10 cellular contexts compared by ENCODE assay signal in the genomic region with DNA sequence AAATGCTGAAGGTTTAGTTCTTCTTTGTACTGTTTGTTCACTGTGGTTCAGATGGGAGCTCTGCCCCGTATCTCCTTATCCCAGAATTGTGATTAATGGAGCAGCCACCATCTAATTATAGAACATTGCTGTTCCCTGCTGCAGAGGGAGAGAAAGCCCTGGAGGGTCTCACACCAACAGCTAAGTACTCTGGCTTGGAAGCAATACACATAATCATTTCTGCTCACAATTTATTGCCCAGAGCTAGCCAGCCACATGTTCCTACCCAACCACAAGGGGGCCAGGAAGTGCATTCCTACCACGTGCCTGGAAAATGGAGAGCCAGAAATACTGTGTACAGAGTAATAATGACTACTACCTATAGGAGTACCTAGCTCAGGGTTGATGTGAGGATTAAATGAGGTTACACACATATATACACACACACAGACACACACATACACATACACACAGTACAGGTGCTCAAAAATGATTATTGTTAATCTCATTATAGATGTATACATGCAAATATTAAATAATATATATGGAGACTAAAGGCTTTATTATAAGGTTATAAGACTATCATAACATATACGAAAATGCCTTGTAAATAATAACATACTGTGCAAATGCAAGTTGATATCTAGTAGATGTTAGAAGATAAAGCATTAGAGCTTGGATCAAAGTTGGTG. TPM values are rescaled to one million over a fixed set of nuclear protein-coding genes. Genes with fewer than 3 reads are reported as not detected.
DNase-seq lines count a peak whose midpoint lies in the region; ATAC-seq and TF ChIP-seq lines count a peak whose summit lies in the region.
"Had no signal": no experiment of that assay in that cellular context is flagged by ENCODE, and none has a peak within 500 bp of the region (broad histone marks: within the 10 kb centered on the region; RNA-seq: fewer than 3 reads in every experiment).

No MANE protein-coding gene starts in this region.

- H3K36me3 Mint-ChIP-seq in glutamatergic neuron (ENCODE audit: unreplicated experiment): no peaks in the 10 kb centered on the region
- H3K36me3 Mint-ChIP-seq in naive thymus-derived CD8-positive, alpha-beta T cell: no peaks in the 10 kb centered on the region

- no peaks in the 10 kb centered on the region for H3K27me3 Mint-ChIP-seq in glutamatergic neuron (ENCODE audit: unreplicated experiment)
- peaks cover 19 to 38% (median 25%) of the 10 kb centered on the region in 5 donors for H3K27me3 Mint-ChIP-seq in naive thymus-derived CD8-positive, alpha-beta T cell

- peak; percentile 43 for DNase-seq in NCI-H748 (lab: John Stamatoyannopoulos, UW; ENCODE audit: unreplicated experiment)
- DNase-seq in NCI-H748 treated with DMSO at 0.1 percent for 48 hours (lab: John Stamatoyannopoulos, UW): no peak
- peak; percentile 44 for DNase-seq in SK-N-DZ (ENCODE audit: low spot score)
- peak; percentile 37 for DNase-seq in glutamatergic neuron
- no peak for DNase-seq in thoracic aorta (ENCODE audit: low spot score)
- DNase-seq in naive thymus-derived CD8-positive, alpha-beta T cell: no peak
- no peak for DNase-seq in tibial artery
- DNase-seq: gastrocnemius medialis had no signal

- H3K4me3 Mint-ChIP-seq in glutamatergic neuron (ENCODE audit: unreplicated experiment): no peak overlapping the region
- no peak overlapping the region for H3K4me3 Mint-ChIP-seq in naive thymus-derived CD8-positive, alpha-beta T cell

- H3K27ac Mint-ChIP-seq in glutamatergic neuron (ENCODE audit: unreplicated experiment): no peak overlapping the region
- no peak overlapping the region for H3K27ac Mint-ChIP-seq in naive thymus-derived CD8-positive, alpha-beta T cell

- H3K36me3 ChIP-seq in thoracic aorta: no peaks in the 10 kb centered on the region
- no peaks in the 10 kb centered on the region for H3K36me3 ChIP-seq in tibial artery
- H3K36me3 ChIP-seq: BLaER1 treated with 17β-estradiol and CSF1 and Interleukin-3, amounts not matched to agents 10 nM and 100 nM; gastrocnemius medialis had no signal

- H3K27ac ChIP-seq in thoracic aorta: no peak overlapping the region
- no peak overlapping the region for H3K27ac ChIP-seq in tibial artery
- H3K27ac ChIP-seq: BLaER1 treated with 17β-estradiol and CSF1 and Interleukin-3, amounts not matched to agents 10 nM and 100 nM; gastrocnemius medialis had no signal

- H3K9me3 ChIP-seq in thoracic aorta: no peaks in the 10 kb centered on the region
- H3K9me3 ChIP-seq in tibial artery: no peaks in the 10 kb centered on the region
- H3K9me3 ChIP-seq: BLaER1 treated with 17β-estradiol and CSF1 and Interleukin-3, amounts not matched to agents 10 nM and 100 nM; gastrocnemius medialis had no signal

- no peak overlapping the region for H3K4me3 ChIP-seq in thoracic aorta
- no peak overlapping the region for H3K4me3 ChIP-seq in tibial artery
- H3K4me3 ChIP-seq: BLaER1 treated with 17β-estradiol and CSF1 and Interleukin-3, amounts not matched to agents 10 nM and 100 nM; gastrocnemius medialis had no signal

- H3K27me3 ChIP-seq in thoracic aorta (replicated peaks; ENCODE audit: insufficient read depth) (no peaks in the 10 kb centered on the region), tibial artery (no peaks in the 10 kb centered on the region)
- H3K27me3 ChIP-seq: BLaER1 treated with 17β-estradiol and CSF1 and Interleukin-3, amounts not matched to agents 10 nM and 100 nM; gastrocnemius medialis had no signal

- H3K4me1 ChIP-seq in thoracic aorta (ENCODE audit: control insufficient read depth in 1 of 2, low read depth in 2 of 2) (peaks cover 24 to 58% of the 10 kb centered on the region in 2 donors), tibial artery (peaks cover 0 to 83% (median 14%) of the 10 kb centered on the region in 4 donors)
- H3K4me1 ChIP-seq: BLaER1 treated with 17β-estradiol and CSF1 and Interleukin-3, amounts not matched to agents 10 nM and 100 nM had no signal

- POLR2A ChIA-PET in naive thymus-derived CD8-positive, alpha-beta T cell (lab: Charles Lee): no interaction called here

- H3K4me1 Mint-ChIP-seq in glutamatergic neuron (ENCODE audit: low read depth, unreplicated experiment): no peaks in the 10 kb centered on the region
- peaks cover 0 to 2% (median under 1%) of the 10 kb centered on the region in 4 donors for H3K4me1 Mint-ChIP-seq in naive thymus-derived CD8-positive, alpha-beta T cell

- H3K9me3 Mint-ChIP-seq in glutamatergic neuron (ENCODE audit: unreplicated experiment): peaks cover 2% of the 10 kb centered on the region
- H3K9me3 Mint-ChIP-seq in naive thymus-derived CD8-positive, alpha-beta T cell: peaks cover 0 to 9% (median 0%) of the 10 kb centered on the region in 9 donors

- intact Hi-C loops in tibial artery (cut with DNase I; ENCODE audit: low total_unique reads): no loop called here

- peak; percentile 44 for TF ChIP-seq CTCF in glutamatergic neuron (IDR thresholded peaks at IDR 0.05; ENCODE audit: partially characterized antibody, unreplicated experiment)
- TF ChIP-seq CTCF in thoracic aorta (IDR thresholded peaks at IDR 0.05): peak; percentile 30
- TF ChIP-seq CTCF in tibial artery (IDR thresholded peaks at IDR 0.05): no peak

- no peak for ATAC-seq in thoracic aorta (ENCODE audit: insufficient number of reproducible peaks, low FRiP score, low read depth)
- no peak for ATAC-seq in naive thymus-derived CD8-positive, alpha-beta T cell
- no peak for ATAC-seq in GM21825 (IDR thresholded peaks at IDR 0.05; ENCODE audit: unreplicated experiment)

RNA-seq across cellular contexts. Expression of a gene that starts 22.3 kb away (rescaled TPM):
- 0.03 TPM in 1 of 2 replicates, not detected in the other for polyA plus RNA-seq in SK-N-DZ (2014; cell fraction: cytosol; rRNA removed)
- polyA plus RNA-seq in SK-N-DZ (2014; cell fraction: nucleus; rRNA removed): not detected in 2 replicates
- total RNA-seq in glutamatergic neuron (ENCODE audit: unreplicated experiment): 1.6 TPM
- 100 to 1,000 TPM; 221 to 232 TPM for total RNA-seq in thoracic aorta
- total RNA-seq in naive thymus-derived CD8-positive, alpha-beta T cell: not detected
- not detected for polyA plus RNA-seq in naive thymus-derived CD8-positive, alpha-beta T cell

Comparison
In these comparisons a context has a peak if more than half of its experiments do, and no peak if none do; other contexts are left out.
1. DNase-seq: peak in NCI-H748 (single experiment), SK-N-DZ (single experiment) and glutamatergic neuron (single experiment); none in NCI-H748 treated with DMSO at 0.1 percent for 48 hours (single experiment), thoracic aorta (single experiment), naive thymus-derived CD8-positive, alpha-beta T cell (0 of 10) and tibial artery (0 of 2).
2. CTCF ChIP-seq: peak in glutamatergic neuron (single experiment) and thoracic aorta (single experiment); none in tibial artery (0 of 2).
3. RNA of a gene that starts 22.3 kb away (total RNA-seq): 221 to 232 TPM in thoracic aorta; 1.6 TPM in glutamatergic neuron (single experiment) and not detected in naive thymus-derived CD8-positive, alpha-beta T cell; every median in the first group is over 10 times any median in the second.